ENCODE assay signal across 26 cellular contexts in genomic region chr4:168488800-168489404, GRCh38. TPM values are rescaled to one million over a fixed set of nuclear protein-coding genes. Genes with fewer than 3 reads are reported as not detected.
A peak's percentile ranks its signal among the peaks of the same experiment; 100 is the strongest.
DNase-seq lines count a peak whose midpoint lies in the region; ATAC-seq and TF ChIP-seq lines count a peak whose summit lies in the region.
"Had no signal": no experiment of that assay in that cellular context is flagged by ENCODE, and none has a peak within 500 bp of the region (broad histone marks: within the 10 kb centered on the region; RNA-seq: fewer than 3 reads in every experiment).

No MANE protein-coding gene starts in this region.

- intact Hi-C loops in HCT116 (cut with micrococcal nuclease) (loop anchor here (10.0 kb wide), 1 partner anchor 304 kb away; no protein-coding TSS in a partner anchor), left ventricle myocardium inferior (cut with micrococcal nuclease) (no loop called here)
- intact Hi-C loops in activated T-helper 2 cell treated with anti-CD3 and anti-CD28 coated beads, Interferon-gamma antibody, Interleukin-2, Interleukin-4, amounts not matched to agents 10 μg/mL and 5 μg/mL and 100 μg/mL, durations not matched to agents 14 hours and 24 hours and 36 hours (cut with micrococcal nuclease) = no loop called here

- RAD21 ChIA-PET in HCT116 (lab: Charles Lee; ENCODE audit: low non-redundant PET in 1 of 2, low total read pairs in 2 of 2, uncharacterized antibody in 2 of 2, unreplicated experiment in 2 of 2) = no interaction called here

- no peak overlapping the region for H3K27ac Mint-ChIP-seq in activated T-helper 2 cell treated with anti-CD3 and anti-CD28 coated beads, Interferon-gamma antibody, Interleukin-2, Interleukin-4, amounts not matched to agents 10 μg/mL and 5 μg/mL and 100 μg/mL, durations not matched to agents 14 hours and 24 hours and 36 hours
- H3K27ac Mint-ChIP-seq: activated B cell treated with CpG ODN at 0.5 μM for 24 hours; activated naive CD4-positive, alpha-beta T cell treated with anti-CD3 and anti-CD28 coated beads, Interleukin-2, amount 50 U/mL, for 72 hours; activated T-helper 17 cell treated with anti-CD3 and anti-CD28 coated beads, Interleukin-2, amount 50 U/mL, for 72 hours; CD8-positive, alpha-beta T cell; dendritic cell treated with granulocyte-macrophage colony-stimulating factor and Interleukin-4, amounts not matched to agents 40 ng/mL and 50 ng/mL, for 4 days had no signal

- H3K4me2 ChIP-seq in HCT116 (ENCODE audit: low read length) = peak overlapping the region; percentile 60
- peak overlapping the region; percentile 7 for H3K4me2 ChIP-seq in skeletal muscle satellite cell (ENCODE audit: low read length)
- H3K4me2 ChIP-seq: KMS-11, SK-N-SH had no signal

- POLR2A ChIA-PET in HCT116 (lab: Charles Lee) = interaction anchor here (1.8 kb wide), 1 partner anchor 48 kb away, joined by 5 read pairs; no protein-coding TSS in a partner anchor

- no peak for TF ChIP-seq POLR2A in HCT116 (IDR thresholded peaks at IDR 0.05; ENCODE audit: borderline replicate concordance, extremely low read depth, insufficient read depth, insufficient read length)

- H3K27ac ChIP-seq in HCT116 (ENCODE audit: low read depth, low read length) (peak overlapping the region; percentile 97), left ventricle myocardium inferior (replicated peaks) (peak overlapping the region; percentile 78)
- H3K27ac ChIP-seq: KMS-11, thoracic aorta had no signal

- H4K20me1 ChIP-seq in HCT116 (ENCODE audit: insufficient read depth) = no peaks in the 10 kb centered on the region

- H3K9me3 ChIP-seq in HCT116 (ENCODE audit: control insufficient read depth in 1 of 2, insufficient read depth in 1 of 2, low read depth in 1 of 2, low read length in 2 of 2) = no peaks in the 10 kb centered on the region
- H3K9me3 ChIP-seq in left ventricle myocardium inferior (replicated peaks) = no peaks in the 10 kb centered on the region
- no peaks in the 10 kb centered on the region for H3K9me3 ChIP-seq in skeletal muscle satellite cell (replicated peaks; ENCODE audit: low read length)
- H3K9me3 ChIP-seq: SK-N-SH, thoracic aorta had no signal

- H3K36me3 ChIP-seq in HCT116 (ENCODE audit: control insufficient read depth in 1 of 2, insufficient read depth in 2 of 2, low read length in 2 of 2) = peaks cover 0 to 17% of the 10 kb centered on the region in 2 experiments; a peak in 1 of 4 replicates
- no peaks in the 10 kb centered on the region for H3K36me3 ChIP-seq in left ventricle myocardium inferior
- no peaks in the 10 kb centered on the region for H3K36me3 ChIP-seq in skeletal muscle satellite cell (ENCODE audit: insufficient read depth, low read length)
- H3K36me3 ChIP-seq: thoracic aorta had no signal

- peaks cover 9% of the 10 kb centered on the region for H3K27me3 Mint-ChIP-seq in activated T-helper 2 cell treated with anti-CD3 and anti-CD28 coated beads, Interferon-gamma antibody, Interleukin-2, Interleukin-4, amounts not matched to agents 10 μg/mL and 5 μg/mL and 100 μg/mL, durations not matched to agents 14 hours and 24 hours and 36 hours (ENCODE audit: low read depth)
- H3K27me3 Mint-ChIP-seq: dendritic cell treated with granulocyte-macrophage colony-stimulating factor and Interleukin-4, amounts not matched to agents 40 ng/mL and 50 ng/mL, for 4 days had no signal

- H3K9ac ChIP-seq in HCT116 (ENCODE audit: low read length) = peak overlapping the region; percentile 67
- H3K9ac ChIP-seq in skeletal muscle satellite cell (ENCODE audit: low read depth, low read length) = peak overlapping the region; percentile 43
- H3K9ac ChIP-seq: KMS-11, SK-N-SH had no signal

- BruUV-seq in HCT116 (replicated peaks; lab: Mats Ljungman, UMichigan) = no TSS peak

- H3K9me2 ChIP-seq in HCT116 (ENCODE audit: insufficient read depth) = no peaks in the 10 kb centered on the region
- H3K9me2 ChIP-seq: SK-N-SH had no signal

- no peak for TF ChIP-seq RAD21 in HCT116 (IDR thresholded peaks at IDR 0.05; ENCODE audit: low read depth)

- CTCF ChIA-PET in HCT116 (lab: Charles Lee) = no interaction called here

- TF ChIP-seq CTCF in HCT116 (IDR thresholded peaks at IDR 0.05 in 2 of 3, conservative IDR thresholded peaks at IDR 0.05 in 1 of 3; ENCODE audit: borderline replicate concordance in 1 of 3, insufficient read depth in 1 of 3, low read depth in 2 of 3, low read length in 2 of 3) (no peak), left ventricle myocardium inferior (IDR thresholded peaks at IDR 0.05; ENCODE audit: borderline replicate concordance) (no peak)

- DNase-seq in HCT116 (ENCODE audit: low read depth, low spot score) (no peak), UCSD-AML1 (lab: John Stamatoyannopoulos, UW; ENCODE audit: unreplicated experiment) (peak; percentile 11), left ventricle myocardium inferior (no peak)
- DNase-seq in activated T-helper 2 cell treated with anti-CD3 and anti-CD28 coated beads, Interferon-gamma antibody, Interleukin-2, Interleukin-4, amounts not matched to agents 10 μg/mL and 5 μg/mL and 100 μg/mL, durations not matched to agents 14 hours and 24 hours and 36 hours (ENCODE audit: low spot score) = no peak
- DNase-seq: activated B cell treated with CpG ODN at 0.5 μM for 24 hours; activated CD4-positive, alpha-beta T cell treated with anti-CD3 and anti-CD28 coated beads, Interleukin-2, amount 50 U/mL, for 4 hours; activated CD8-positive, alpha-beta memory T cell treated with anti-CD3 and anti-CD28 coated beads, Interleukin-2, amount 50 U/mL, for 4 hours; anterior cingulate cortex; CD8-positive, alpha-beta T cell; HFFc6; NCI-H1048; NCI-H187 treated with DMSO at 0.1 percent for 48 hours; NCI-H526 treated with DMSO at 0.1 percent for 48 hours; occipital lobe; retina; SK-N-SH; stimulated activated naive CD8-positive, alpha-beta T cell treated with anti-CD3 and anti-CD28 coated beads, Interleukin-15, Interleukin-2, amounts not matched to agents 100 U/mL and 50 U/mL, for 24 hours; T-helper 2 cell had no signal

- ATAC-seq in HCT116 (no peak), GM21786 (IDR thresholded peaks at IDR 0.05; ENCODE audit: unreplicated experiment) (no peak), HG03045 (IDR thresholded peaks at IDR 0.05; ENCODE audit: unreplicated experiment) (no peak)
- ATAC-seq: activated naive CD4-positive, alpha-beta T cell treated with anti-CD3 and anti-CD28 coated beads, Interleukin-2, amount 50 U/mL, for 72 hours; activated T-helper 17 cell treated with anti-CD3 and anti-CD28 coated beads, Interleukin-2, amount 50 U/mL, for 72 hours; CD8-positive, alpha-beta T cell; stimulated activated naive CD8-positive, alpha-beta T cell treated with anti-CD3 and anti-CD28 coated beads, Interleukin-15, Interleukin-2, amounts not matched to agents 100 U/mL and 50 U/mL, for 24 hours had no signal

- H2AFZ ChIP-seq in HCT116 (ENCODE audit: low read depth, low read length, poor library complexity, severe bottlenecking) = no peak overlapping the region

- H3K4me1 ChIP-seq in HCT116 (ENCODE audit: control insufficient read depth in 1 of 2, insufficient read depth in 2 of 2, low read length in 2 of 2) = peaks cover 78 to 98% of the 10 kb centered on the region in 2 experiments
- peaks cover 20% of the 10 kb centered on the region for H3K4me1 ChIP-seq in left ventricle myocardium inferior
- H3K4me1 ChIP-seq in skeletal muscle satellite cell (ENCODE audit: control insufficient read depth, insufficient read depth, low read length) = peaks cover 49% of the 10 kb centered on the region

- H3K27me3 ChIP-seq in HCT116 (ENCODE audit: insufficient read depth, low read length) (no peaks in the 10 kb centered on the region), left ventricle myocardium inferior (ENCODE audit: low read depth) (no peaks in the 10 kb centered on the region), skeletal muscle satellite cell (ENCODE audit: control insufficient read depth, insufficient read depth, low read length) (no peaks in the 10 kb centered on the region)

- no peaks in the 10 kb centered on the region for H3K36me3 Mint-ChIP-seq in activated T-helper 2 cell treated with anti-CD3 and anti-CD28 coated beads, Interferon-gamma antibody, Interleukin-2, Interleukin-4, amounts not matched to agents 10 μg/mL and 5 μg/mL and 100 μg/mL, durations not matched to agents 14 hours and 24 hours and 36 hours (ENCODE audit: low read depth)
- H3K36me3 Mint-ChIP-seq: CD8-positive, alpha-beta T cell had no signal

- no peak overlapping the region for H3K4me3 ChIP-seq in HCT116 (replicated peaks in 1 of 2; ENCODE audit: low read depth in 1 of 2, low read length in 2 of 2)
- peak overlapping the region; percentile 27 for H3K4me3 ChIP-seq in left ventricle myocardium inferior
- no peak overlapping the region for H3K4me3 ChIP-seq in skeletal muscle satellite cell (ENCODE audit: low read length)
- H3K4me3 ChIP-seq: thoracic aorta had no signal

- H3K4me1 Mint-ChIP-seq in activated T-helper 2 cell treated with anti-CD3 and anti-CD28 coated beads, Interferon-gamma antibody, Interleukin-2, Interleukin-4, amounts not matched to agents 10 μg/mL and 5 μg/mL and 100 μg/mL, durations not matched to agents 14 hours and 24 hours and 36 hours (ENCODE audit: low read depth) = peaks cover 7% of the 10 kb centered on the region
- H3K4me1 Mint-ChIP-seq: activated B cell treated with CpG ODN at 0.5 μM for 24 hours had no signal

- H3K4me3 Mint-ChIP-seq in activated T-helper 2 cell treated with anti-CD3 and anti-CD28 coated beads, Interferon-gamma antibody, Interleukin-2, Interleukin-4, amounts not matched to agents 10 μg/mL and 5 μg/mL and 100 μg/mL, durations not matched to agents 14 hours and 24 hours and 36 hours (ENCODE audit: low read depth) = no peak overlapping the region
- H3K4me3 Mint-ChIP-seq: activated B cell treated with CpG ODN at 0.5 μM for 24 hours; activated T-helper 17 cell treated with anti-CD3 and anti-CD28 coated beads, Interleukin-2, amount 50 U/mL, for 72 hours; CD8-positive, alpha-beta T cell; dendritic cell treated with granulocyte-macrophage colony-stimulating factor and Interleukin-4, amounts not matched to agents 40 ng/mL and 50 ng/mL, for 4 days; HFFc6 had no signal

- H3K9me3 Mint-ChIP-seq in activated T-helper 2 cell treated with anti-CD3 and anti-CD28 coated beads, Interferon-gamma antibody, Interleukin-2, Interleukin-4, amounts not matched to agents 10 μg/mL and 5 μg/mL and 100 μg/mL, durations not matched to agents 14 hours and 24 hours and 36 hours = no peaks in the 10 kb centered on the region
- H3K9me3 Mint-ChIP-seq: activated B cell treated with CpG ODN at 0.5 μM for 24 hours; activated naive CD4-positive, alpha-beta T cell treated with anti-CD3 and anti-CD28 coated beads, Interleukin-2, amount 50 U/mL, for 72 hours; activated T-helper 17 cell treated with anti-CD3 and anti-CD28 coated beads, Interleukin-2, amount 50 U/mL, for 72 hours; CD8-positive, alpha-beta T cell; dendritic cell treated with granulocyte-macrophage colony-stimulating factor and Interleukin-4, amounts not matched to agents 40 ng/mL and 50 ng/mL, for 4 days; HFFc6 had no signal

- H3K79me2 ChIP-seq in HCT116 (ENCODE audit: insufficient read depth, low read length) = peaks cover 52% of the 10 kb centered on the region

RNA-seq across cellular contexts. Expression of gene PALLD, which starts 8.0 kb away (rescaled TPM):
- total RNA-seq in HCT116 (2021; ENCODE audit: unreplicated experiment) (166 TPM), left ventricle myocardium inferior (871 TPM)
- polyA plus RNA-seq in HCT116 (2012) = 66.4 and 71.5 TPM in 2 replicates
- 13.9 and 40.4 TPM in 2 replicates for total RNA-seq in skeletal muscle satellite cell (2012; rRNA removed)
- total RNA-seq in activated T-helper 2 cell treated with anti-CD3 and anti-CD28 coated beads, Interferon-gamma antibody, Interleukin-2, Interleukin-4, amounts not matched to agents 10 μg/mL and 5 μg/mL and 100 μg/mL, durations not matched to agents 14 hours and 24 hours and 36 hours = 19.3 and 19.8 TPM in 2 replicates
- total RNA-seq: CD8-positive, alpha-beta T cell had no signal

RNA-seq across cellular contexts. Expression of gene DDX60L, which starts 8.6 kb away (rescaled TPM):
- total RNA-seq in HCT116 (2021; ENCODE audit: unreplicated experiment) (99.1 TPM), left ventricle myocardium inferior (11.4 TPM)
- polyA plus RNA-seq in HCT116 (2012) = 29.2 and 35.4 TPM in 2 replicates
- 14.4 and 18.8 TPM in 2 replicates for total RNA-seq in skeletal muscle satellite cell (2012; rRNA removed)
- 2.6 and 2.7 TPM in 2 replicates for total RNA-seq in activated T-helper 2 cell treated with anti-CD3 and anti-CD28 coated beads, Interferon-gamma antibody, Interleukin-2, Interleukin-4, amounts not matched to agents 10 μg/mL and 5 μg/mL and 100 μg/mL, durations not matched to agents 14 hours and 24 hours and 36 hours
